28 cellular contexts compared by ENCODE assay signal in genomic region chr12:124099661-124100060, GRCh38.
"Had no signal": no experiment of that assay in that cellular context is flagged by ENCODE, and none has a peak within 500 bp of the region (broad histone marks: within the 10 kb centered on the region; RNA-seq: fewer than 3 reads in every experiment).

No MANE protein-coding gene starts in this region.

- H3K4me3 ChIP-seq: esophagus squamous epithelium, right lobe of liver, skin epidermis, stomach, suprapubic skin, uterus had no signal

- H3K4me1 ChIP-seq: right lobe of liver, suprapubic skin, uterus had no signal

- H3K36me3 Mint-ChIP-seq: activated naive CD4-positive, alpha-beta T cell treated with anti-CD3 and anti-CD28 coated beads, Interleukin-2, amount 10 ng/mL, durations not matched to agents 7 days and 5 days; activated naive CD8-positive, alpha-beta T cell treated with anti-CD3 and anti-CD28 coated beads, Interleukin-2, amount 10 ng/mL, durations not matched to agents 7 days and 5 days; memory B cell; stimulated activated memory B cell treated with anti-CD40 and anti-IgM and Interleukin-4, amounts not matched to agents 10 μg/mL and 1 μg/mL and 100 μg/mL, for 72 hours had no signal

- H3K27ac Mint-ChIP-seq: activated naive CD4-positive, alpha-beta T cell treated with anti-CD3 and anti-CD28 coated beads, Interleukin-2, amount 10 ng/mL, durations not matched to agents 7 days and 5 days; activated naive CD8-positive, alpha-beta T cell treated with anti-CD3 and anti-CD28 coated beads, Interleukin-2, amount 10 ng/mL, durations not matched to agents 7 days and 5 days; memory B cell; stimulated activated memory B cell treated with anti-CD40 and anti-IgM and Interleukin-4, amounts not matched to agents 10 μg/mL and 1 μg/mL and 100 μg/mL, for 72 hours had no signal

- H3K27ac ChIP-seq: brain microvascular endothelial cell, epithelial cell of prostate, esophagus squamous epithelium, right lobe of liver, skin epidermis, stomach, suprapubic skin, uterus, VCaP had no signal

- H3K27me3 ChIP-seq: right lobe of liver, stomach, suprapubic skin, uterus had no signal

- H3K4me3 Mint-ChIP-seq: activated naive CD4-positive, alpha-beta T cell treated with anti-CD3 and anti-CD28 coated beads, Interleukin-2, amount 10 ng/mL, durations not matched to agents 7 days and 5 days; activated naive CD8-positive, alpha-beta T cell treated with anti-CD3 and anti-CD28 coated beads, Interleukin-2, amount 10 ng/mL, durations not matched to agents 7 days and 5 days; memory B cell; stimulated activated memory B cell treated with anti-CD40 and anti-IgM and Interleukin-4, amounts not matched to agents 10 μg/mL and 1 μg/mL and 100 μg/mL, for 72 hours had no signal

- DNase-seq: activated CD4-positive, alpha-beta T cell treated with anti-CD3 and anti-CD28 coated beads for 4 hours; activated CD4-positive, alpha-beta T cell treated with anti-CD3 and anti-CD28 coated beads, Interleukin-2, amount 50 U/mL, for 48 hours; activated CD8-positive, alpha-beta memory T cell treated with anti-CD3 and anti-CD28 coated beads for 24 hours; activated gamma-delta T cell; activated naive CD4-positive, alpha-beta T cell treated with anti-CD3 and anti-CD28 coated beads, Interleukin-2, amount 10 ng/mL, durations not matched to agents 7 days and 5 days; activated naive CD8-positive, alpha-beta T cell treated with anti-CD3 and anti-CD28 coated beads, Interleukin-2, amount 10 ng/mL, durations not matched to agents 7 days and 5 days; brain microvascular endothelial cell; central memory CD4-positive, alpha-beta T cell; dermis blood vessel endothelial cell; effector CD8-positive, alpha-beta T cell; esophagus squamous epithelium; islet precursor cell; right lobe of liver; stimulated activated CD4-positive, alpha-beta T cell treated with anti-CD3 and anti-CD28 coated beads, Interleukin-12 subunit alpha, Interleukin-12 subunit beta, amount 100 ng/mL, for 4 hours; stimulated activated CD4-positive, alpha-beta T cell treated with anti-CD3 and anti-CD28 coated beads, Interleukin-4, amount 100 ng/mL, for 1 hour; stomach; T-helper 1 cell; uterus had no signal

- H3K9me3 Mint-ChIP-seq: activated naive CD4-positive, alpha-beta T cell treated with anti-CD3 and anti-CD28 coated beads, Interleukin-2, amount 10 ng/mL, durations not matched to agents 7 days and 5 days; activated naive CD8-positive, alpha-beta T cell treated with anti-CD3 and anti-CD28 coated beads, Interleukin-2, amount 10 ng/mL, durations not matched to agents 7 days and 5 days; stimulated activated memory B cell treated with anti-CD40 and anti-IgM and Interleukin-4, amounts not matched to agents 10 μg/mL and 1 μg/mL and 100 μg/mL, for 72 hours; type B pancreatic cell had no signal

- H3K4me1 Mint-ChIP-seq: activated naive CD4-positive, alpha-beta T cell treated with anti-CD3 and anti-CD28 coated beads, Interleukin-2, amount 10 ng/mL, durations not matched to agents 7 days and 5 days; activated naive CD8-positive, alpha-beta T cell treated with anti-CD3 and anti-CD28 coated beads, Interleukin-2, amount 10 ng/mL, durations not matched to agents 7 days and 5 days; memory B cell; stimulated activated memory B cell treated with anti-CD40 and anti-IgM and Interleukin-4, amounts not matched to agents 10 μg/mL and 1 μg/mL and 100 μg/mL, for 72 hours had no signal

- FAIRE-seq: astrocyte, colon, endometrium had no signal

- H3K9me3 ChIP-seq: esophagus squamous epithelium, right lobe of liver, stomach, suprapubic skin, uterus had no signal

- ATAC-seq: right lobe of liver; stimulated activated memory B cell treated with anti-CD40 and anti-IgM and Interleukin-4, amounts not matched to agents 10 μg/mL and 1 μg/mL and 100 μg/mL, for 72 hours had no signal

- H3K36me3 ChIP-seq: brain microvascular endothelial cell, esophagus squamous epithelium, right lobe of liver, stomach, suprapubic skin, uterus had no signal
